34 cellular contexts compared by ENCODE assay signal in the genomic region with DNA sequence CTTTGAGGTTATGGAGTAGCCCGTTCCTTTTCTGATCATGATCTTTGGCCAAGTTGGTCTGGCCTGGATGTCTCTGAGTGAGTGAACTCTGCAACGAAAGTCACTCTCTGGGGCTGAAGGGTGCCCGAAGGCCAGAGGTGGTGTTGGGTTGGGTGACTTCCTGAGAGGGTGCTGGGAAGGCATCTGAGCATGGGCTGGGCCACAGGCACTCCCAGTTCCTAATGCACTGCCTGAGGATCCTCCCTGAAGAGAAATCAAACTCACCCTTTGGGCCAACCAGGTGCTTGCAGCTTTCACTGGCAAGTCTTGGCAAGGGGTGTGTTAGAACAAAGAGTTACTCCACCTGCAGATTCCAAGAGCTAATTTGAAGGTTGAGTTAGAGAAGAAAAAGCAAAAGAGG.
"Had no signal": no experiment of that assay in that cellular context is flagged by ENCODE, and none has a peak within 500 bp of the region (broad histone marks: within the 10 kb centered on the region; RNA-seq: fewer than 3 reads in every experiment).

No MANE protein-coding gene starts in this region.

- H3K9me3 Mint-ChIP-seq: activated CD4-positive, alpha-beta memory T cell treated with anti-CD3 and anti-CD28 coated beads for 36 hours; activated naive CD4-positive, alpha-beta T cell treated with anti-CD3 and anti-CD28 coated beads for 36 hours; activated naive CD4-positive, alpha-beta T cell treated with anti-CD3 and anti-CD28 coated beads, Interleukin-2, amount 50 U/mL, for 24 hours; activated naive CD8-positive, alpha-beta T cell treated with anti-CD3 and anti-CD28 coated beads for 36 hours; activated naive CD8-positive, alpha-beta T cell treated with anti-CD3 and anti-CD28 coated beads, Interleukin-2, amount 50 U/mL, for 24 hours; dendritic cell treated with granulocyte-macrophage colony-stimulating factor and Interleukin-4, amounts not matched to agents 40 ng/mL and 50 ng/mL, for 4 days; effector memory CD8-positive, alpha-beta T cell had no signal

- H3K27ac Mint-ChIP-seq: activated CD4-positive, alpha-beta memory T cell treated with anti-CD3 and anti-CD28 coated beads for 36 hours; activated CD4-positive, alpha-beta T cell treated with anti-CD3 and anti-CD28 coated beads for 36 hours; activated CD4-positive, alpha-beta T cell treated with anti-CD3 and anti-CD28 coated beads, Interleukin-2, amount 10 ng/mL, durations not matched to agents 24 days and 14 days; activated CD8-positive, alpha-beta memory T cell treated with anti-CD3 and anti-CD28 coated beads, Interleukin-2, amount 10 ng/mL, durations not matched to agents 7 days and 5 days; activated CD8-positive, alpha-beta T cell treated with anti-CD3 and anti-CD28 coated beads, Interleukin-2, amount 10 ng/mL, durations not matched to agents 7 days and 5 days; activated naive CD4-positive, alpha-beta T cell treated with anti-CD3 and anti-CD28 coated beads for 36 hours; activated naive CD4-positive, alpha-beta T cell treated with anti-CD3 and anti-CD28 coated beads, Interleukin-2, amount 50 U/mL, for 24 hours; activated naive CD8-positive, alpha-beta T cell treated with anti-CD3 and anti-CD28 coated beads for 36 hours; activated naive CD8-positive, alpha-beta T cell treated with anti-CD3 and anti-CD28 coated beads, Interleukin-2, amount 50 U/mL, for 24 hours; activated T-helper 1 cell treated with anti-CD3 and anti-CD28 coated beads, Interleukin-12 subunit alpha, Interleukin-12 subunit beta, Interleukin-2, Interleukin-4 antibody, amounts not matched to agents 30 ng/mL and 10 ng/mL and 1 ng/mL, durations not matched to agents 14 hours and 24 hours and 36 hours; activated T-helper 2 cell treated with anti-CD3 and anti-CD28 coated beads, Interferon-gamma antibody, Interleukin-2, Interleukin-4, amounts not matched to agents 10 μg/mL and 5 μg/mL and 100 μg/mL, durations not matched to agents 14 hours and 24 hours and 36 hours; dendritic cell treated with granulocyte-macrophage colony-stimulating factor and Interleukin-4, amounts not matched to agents 40 ng/mL and 50 ng/mL, for 4 days; effector memory CD8-positive, alpha-beta T cell had no signal

- H3K27ac ChIP-seq: adrenal gland, ascending aorta, brain microvascular endothelial cell, coronary artery, epithelial cell of prostate had no signal

- H3K36me3 Mint-ChIP-seq: activated CD4-positive, alpha-beta memory T cell treated with anti-CD3 and anti-CD28 coated beads for 36 hours; activated CD8-positive, alpha-beta memory T cell treated with anti-CD3 and anti-CD28 coated beads, Interleukin-2, amount 10 ng/mL, durations not matched to agents 7 days and 5 days; activated naive CD4-positive, alpha-beta T cell treated with anti-CD3 and anti-CD28 coated beads, Interleukin-2, amount 50 U/mL, for 24 hours had no signal

- H3K4me1 ChIP-seq: adrenal gland, ascending aorta had no signal

- H3K27me3 ChIP-seq: ascending aorta, brain microvascular endothelial cell had no signal

- H3K9me3 ChIP-seq: adrenal gland, ascending aorta had no signal

- H3K27me3 Mint-ChIP-seq: activated CD4-positive, alpha-beta memory T cell treated with anti-CD3 and anti-CD28 coated beads for 36 hours; activated CD4-positive, alpha-beta T cell treated with anti-CD3 and anti-CD28 coated beads for 36 hours; activated CD4-positive, alpha-beta T cell treated with anti-CD3 and anti-CD28 coated beads, Interleukin-2, amount 10 ng/mL, durations not matched to agents 24 days and 14 days; activated CD8-positive, alpha-beta memory T cell treated with anti-CD3 and anti-CD28 coated beads, Interleukin-2, amount 10 ng/mL, durations not matched to agents 7 days and 5 days; activated naive CD4-positive, alpha-beta T cell treated with anti-CD3 and anti-CD28 coated beads, Interleukin-2, amount 50 U/mL, for 24 hours; activated naive CD8-positive, alpha-beta T cell treated with anti-CD3 and anti-CD28 coated beads, Interleukin-2, amount 50 U/mL, for 24 hours; central memory CD8-positive, alpha-beta T cell; dendritic cell treated with granulocyte-macrophage colony-stimulating factor and Interleukin-4, amounts not matched to agents 40 ng/mL and 50 ng/mL, for 4 days; effector memory CD8-positive, alpha-beta T cell had no signal

- DNase-seq: activated CD4-positive, alpha-beta memory T cell treated with anti-CD3 and anti-CD28 coated beads for 36 hours; activated CD4-positive, alpha-beta T cell treated with anti-CD3 and anti-CD28 coated beads for 36 hours; activated CD4-positive, alpha-beta T cell treated with anti-CD3 and anti-CD28 coated beads, Interleukin-2, amount 10 ng/mL, durations not matched to agents 24 days and 14 days; activated CD4-positive, CD25-positive, alpha-beta regulatory T cell; activated CD4-positive, CD25-positive, alpha-beta regulatory T cell treated with anti-CD3 and anti-CD28 coated beads, Interleukin-2, amount 50 U/mL, for 72 hours; activated CD8-positive, alpha-beta memory T cell treated with anti-CD3 and anti-CD28 coated beads, Interleukin-2, amount 10 ng/mL, durations not matched to agents 7 days and 5 days; activated CD8-positive, alpha-beta memory T cell treated with anti-CD3 and anti-CD28 coated beads, Interleukin-2, amount 50 U/mL, for 4 hours; activated CD8-positive, alpha-beta T cell treated with anti-CD3 and anti-CD28 coated beads, Interleukin-2, amount 10 ng/mL, durations not matched to agents 7 days and 5 days; activated effector memory CD4-positive, alpha-beta T cell treated with anti-CD3 and anti-CD28 coated beads, Interleukin-2, amount 50 U/mL, for 16 hours; activated naive CD4-positive, alpha-beta T cell treated with anti-CD3 and anti-CD28 coated beads for 36 hours; activated naive CD8-positive, alpha-beta T cell treated with anti-CD3 and anti-CD28 coated beads for 36 hours; activated naive CD8-positive, alpha-beta T cell treated with anti-CD3 and anti-CD28 coated beads, Interleukin-2, amount 50 U/mL, for 24 hours; activated T-cell treated with anti-CD3 and anti-CD28 coated beads, Interleukin-2, amount 50 U/mL, for 1 hour; activated T-cell treated with anti-CD3 and anti-CD28 coated beads, Interleukin-2, amount 50 U/mL, for 48 hours; adrenal gland; amygdala; brain microvascular endothelial cell; effector CD4-positive, alpha-beta T cell; effector memory CD8-positive, alpha-beta T cell; foreskin fibroblast; head of caudate nucleus; T-helper 2 cell had no signal

- ATAC-seq: activated CD4-positive, alpha-beta T cell treated with anti-CD3 and anti-CD28 coated beads for 36 hours; activated CD8-positive, alpha-beta memory T cell treated with anti-CD3 and anti-CD28 coated beads, Interleukin-2, amount 10 ng/mL, durations not matched to agents 7 days and 5 days; activated CD8-positive, alpha-beta T cell treated with anti-CD3 and anti-CD28 coated beads, Interleukin-2, amount 10 ng/mL, durations not matched to agents 7 days and 5 days; activated naive CD8-positive, alpha-beta T cell treated with anti-CD3 and anti-CD28 coated beads, Interleukin-2, amount 50 U/mL, for 24 hours; effector memory CD8-positive, alpha-beta T cell had no signal

- H3K36me3 ChIP-seq: adrenal gland, ascending aorta, brain microvascular endothelial cell had no signal

- H3K4me3 Mint-ChIP-seq: activated CD4-positive, alpha-beta memory T cell treated with anti-CD3 and anti-CD28 coated beads for 36 hours; activated CD4-positive, alpha-beta T cell treated with anti-CD3 and anti-CD28 coated beads for 36 hours; activated CD4-positive, alpha-beta T cell treated with anti-CD3 and anti-CD28 coated beads, Interleukin-2, amount 10 ng/mL, durations not matched to agents 24 days and 14 days; activated CD8-positive, alpha-beta memory T cell treated with anti-CD3 and anti-CD28 coated beads, Interleukin-2, amount 10 ng/mL, durations not matched to agents 7 days and 5 days; activated CD8-positive, alpha-beta T cell treated with anti-CD3 and anti-CD28 coated beads, Interleukin-2, amount 10 ng/mL, durations not matched to agents 7 days and 5 days; activated naive CD4-positive, alpha-beta T cell treated with anti-CD3 and anti-CD28 coated beads for 36 hours; activated naive CD4-positive, alpha-beta T cell treated with anti-CD3 and anti-CD28 coated beads, Interleukin-2, amount 50 U/mL, for 24 hours; activated naive CD8-positive, alpha-beta T cell treated with anti-CD3 and anti-CD28 coated beads for 36 hours; activated naive CD8-positive, alpha-beta T cell treated with anti-CD3 and anti-CD28 coated beads, Interleukin-2, amount 50 U/mL, for 24 hours; activated T-helper 1 cell treated with anti-CD3 and anti-CD28 coated beads, Interleukin-12 subunit alpha, Interleukin-12 subunit beta, Interleukin-2, Interleukin-4 antibody, amounts not matched to agents 30 ng/mL and 10 ng/mL and 1 ng/mL, durations not matched to agents 14 hours and 24 hours and 36 hours; central memory CD8-positive, alpha-beta T cell; dendritic cell treated with granulocyte-macrophage colony-stimulating factor and Interleukin-4, amounts not matched to agents 40 ng/mL and 50 ng/mL, for 4 days; effector memory CD8-positive, alpha-beta T cell had no signal

- H3K4me1 Mint-ChIP-seq: central memory CD8-positive, alpha-beta T cell had no signal

- H3K4me3 ChIP-seq: adrenal gland, ascending aorta, coronary artery had no signal

- FAIRE-seq: bronchial epithelial cell, endometrium, endothelial cell of umbilical vein, frontal cortex had no signal
